ENCODE assay signal across 8 cellular contexts in genomic region chr18:33440011-33440383, GRCh38. TPM values are rescaled to one million over a fixed set of nuclear protein-coding genes. Genes with fewer than 3 reads are reported as not detected.
DNase-seq lines count a peak whose midpoint lies in the region; ATAC-seq and TF ChIP-seq lines count a peak whose summit lies in the region.

No MANE protein-coding gene starts in this region.

- peak overlapping the region; percentile 88 for H3K4me3 Mint-ChIP-seq in neural crest cell

- ATAC-seq in HG03469 (IDR thresholded peaks at IDR 0.05; ENCODE audit: unreplicated experiment), result no peak
- no peak for ATAC-seq in HG02642 (IDR thresholded peaks at IDR 0.05; ENCODE audit: poor library complexity, unreplicated experiment)

- DNase-seq in HUDEP-2 (lab: John Stamatoyannopoulos, UW; ENCODE audit: unreplicated experiment in 76 of 76), result peak in 57 of 76 experiments; percentile 1 to 85 (median 56)
- DNase-seq in RPMI7951 (ENCODE audit: low read depth), result peak; percentile 1
- DNase-seq in fibroblast of the aortic adventitia (ENCODE audit: low read depth), result peak; percentile 52
- peak; percentile 52 for DNase-seq in neural crest cell (ENCODE audit: low read depth, low spot score)
- no peak for DNase-seq in activated effector memory CD4-positive, alpha-beta T cell treated with anti-CD3 and anti-CD28 coated beads, Interleukin-2, amount 50 U/mL, for 16 hours
- DNase-seq in stimulated activated CD4-positive, alpha-beta T cell treated with anti-CD3 and anti-CD28 coated beads, Interleukin-2, amount 100 ng/mL, for 24 hours, result no peak

- H3K36me3 Mint-ChIP-seq in neural crest cell (ENCODE audit: low read depth), result no peaks in the 10 kb centered on the region

- H3K27me3 Mint-ChIP-seq in neural crest cell (ENCODE audit: low read depth), result peaks cover 13% of the 10 kb centered on the region

- no peaks in the 10 kb centered on the region for H3K9me3 Mint-ChIP-seq in neural crest cell

- H3K27ac Mint-ChIP-seq in neural crest cell (ENCODE audit: unreplicated experiment), result no peak overlapping the region

- peak; percentile 56 for TF ChIP-seq CTCF in fibroblast of the aortic adventitia (IDR thresholded peaks at IDR 0.05; ENCODE audit: insufficient read depth, low read length)
- peak; percentile 73 for TF ChIP-seq CTCF in neural crest cell (conservative IDR thresholded peaks at IDR 0.05)

- H3K4me1 Mint-ChIP-seq in neural crest cell, result peaks cover 11% of the 10 kb centered on the region

- H3K4me3 ChIP-seq in fibroblast of the aortic adventitia (ENCODE audit: low read depth, low read length), result peak overlapping the region; percentile 51

RNA-seq across cellular contexts. Expression of gene CCDC178, which starts 0.5 kb away (rescaled TPM):
- total RNA-seq in RPMI7951 (2014; rRNA removed; shearing (Covaris generic)), result not detected in 2 replicates
- 0.72 and 0.74 TPM in 2 replicates for total RNA-seq in fibroblast of the aortic adventitia (ENCODE audit: low replicate concordance)
- total RNA-seq in neural crest cell, result 0.42 and 0.82 TPM in 2 replicates

Comparison
In these comparisons a context has a peak if more than half of its experiments do, and no peak if none do; other contexts are left out.
1. DNase-seq: peak in HUDEP-2 (57 of 76), RPMI7951 (single experiment), fibroblast of the aortic adventitia (single experiment) and neural crest cell (single experiment); none in activated effector memory CD4-positive, alpha-beta T cell treated with anti-CD3 and anti-CD28 coated beads, Interleukin-2, amount 50 U/mL, for 16 hours (single experiment) and stimulated activated CD4-positive, alpha-beta T cell treated with anti-CD3 and anti-CD28 coated beads, Interleukin-2, amount 100 ng/mL, for 24 hours (0 of 2).